8 cellular contexts compared by ENCODE assay signal in the genomic region with DNA sequence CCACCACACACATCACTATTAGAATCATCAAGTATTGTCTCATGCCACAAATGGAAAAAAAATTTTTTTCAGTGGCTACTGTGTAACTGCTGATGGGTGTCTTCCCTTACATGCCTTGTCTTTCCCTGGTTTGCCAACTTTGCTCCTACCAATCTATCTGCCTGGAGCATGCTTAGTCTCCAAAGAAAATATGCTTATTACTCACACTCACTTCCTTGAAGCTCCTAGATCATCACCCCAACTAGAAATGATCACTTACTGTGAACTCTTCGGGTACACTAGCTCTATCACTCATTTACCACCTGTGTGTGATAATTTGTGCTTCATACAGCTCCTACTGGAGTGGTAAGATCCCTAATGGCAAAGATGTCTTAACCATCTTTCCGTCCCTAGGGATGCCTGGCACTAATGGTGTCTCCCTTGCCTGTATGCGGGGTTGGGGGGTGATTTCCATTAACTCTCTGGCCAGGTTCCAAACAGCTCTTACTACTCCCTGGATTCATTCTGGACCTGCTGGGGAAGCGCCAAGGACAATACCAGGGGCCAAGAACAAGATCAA. TPM values are rescaled to one million over a fixed set of nuclear protein-coding genes. Genes with fewer than 3 reads are reported as not detected.
DNase-seq lines count a peak whose midpoint lies in the region; ATAC-seq and TF ChIP-seq lines count a peak whose summit lies in the region.

No MANE protein-coding gene starts in this region.

- peak; percentile 38 for DNase-seq in NCI-H345 (lab: John Stamatoyannopoulos, UW)
- no peak for DNase-seq in NCI-H345 treated with DMSO at 0.1 percent for 48 hours (lab: John Stamatoyannopoulos, UW; ENCODE audit: unreplicated experiment)
- DNase-seq in LNCaP clone FGC (ENCODE audit: low read depth), result no peak
- no peak for DNase-seq in lower lobe of right lung
- DNase-seq in transverse colon, result no peak
- no peak for DNase-seq in NCI-H2196 (lab: John Stamatoyannopoulos, UW; ENCODE audit: unreplicated experiment)
- no peak for DNase-seq in midbrain (lab: John Stamatoyannopoulos, UW)

- in situ Hi-C loops in transverse colon (cut with MboI; ENCODE audit: low pct_ligation_motif_present in 1 of 4, low pct_unique_long_range_greater_than_20kb in 1 of 4, low sequenced_read_pairs in 3 of 4), result no loop called here

- TF ChIP-seq POLR2A in transverse colon (IDR thresholded peaks at IDR 0.05), result no peak

- H3K27ac ChIP-seq in lower lobe of right lung (peak overlapping the region; percentile 75), transverse colon (peak overlapping the region; percentile 74 to 92 (median 79))

- peaks cover 53% of the 10 kb centered on the region for H3K4me1 Mint-ChIP-seq in brain

- no peaks in the 10 kb centered on the region for H3K27me3 ChIP-seq in lower lobe of right lung (ENCODE audit: low read depth)
- no peaks in the 10 kb centered on the region for H3K27me3 ChIP-seq in transverse colon

- H3K27ac Mint-ChIP-seq in brain, result peak overlapping the region; percentile 94 to 96 (median 95)

- H3K36me3 Mint-ChIP-seq in brain, result peaks cover 20% of the 10 kb centered on the region

- peaks cover 25% of the 10 kb centered on the region for H3K4me1 ChIP-seq in lower lobe of right lung
- peaks cover 0 to 25% (median 22%) of the 10 kb centered on the region in 4 donors for H3K4me1 ChIP-seq in transverse colon

- intact Hi-C loops in lower lobe of right lung (cut with DNase I) (no loop called here), transverse colon (cut with DNase I; ENCODE audit: low total_unique reads) (no loop called here)

- no peak for TF ChIP-seq CTCF in LNCaP clone FGC (IDR thresholded peaks at IDR 0.05; ENCODE audit: control insufficient read depth, extremely low read depth, insufficient read depth)
- no peak for TF ChIP-seq CTCF in brain (conservative IDR thresholded peaks at IDR 0.05)
- TF ChIP-seq CTCF in lower lobe of right lung (IDR thresholded peaks at IDR 0.05), result no peak
- TF ChIP-seq CTCF in transverse colon (IDR thresholded peaks at IDR 0.05), result no peak

- peaks cover 9% of the 10 kb centered on the region for H3K27me3 Mint-ChIP-seq in brain

- no peaks in the 10 kb centered on the region for H3K9me3 ChIP-seq in lower lobe of right lung
- no peaks in the 10 kb centered on the region for H3K9me3 ChIP-seq in transverse colon

- no peaks in the 10 kb centered on the region for H3K9me3 Mint-ChIP-seq in brain

- H3K4me3 ChIP-seq in LNCaP clone FGC (ENCODE audit: low read depth, low read length) (peak overlapping the region; percentile 92), lower lobe of right lung (peak overlapping the region; percentile 86), transverse colon (peak overlapping the region; percentile 51 to 100 (median 74))

- H3K36me3 ChIP-seq in lower lobe of right lung (peaks cover 9% of the 10 kb centered on the region), transverse colon (peaks cover 0 to 4% (median 0%) of the 10 kb centered on the region in 4 donors)

- no peak for TF ChIP-seq EP300 in transverse colon (IDR thresholded peaks at IDR 0.05; ENCODE audit: low read depth)

- ATAC-seq in lower lobe of right lung, result peak in 1 of 2 donors; percentile 18

- 3 to 11% methylated on average over 3 to 4 of the region's 4 CpGs for WGBS in transverse colon (ENCODE audit: low coverage in 1 of 2), 2 donors

- H3K4me3 Mint-ChIP-seq in brain, result peak overlapping the region; percentile 92 to 97 (median 95)

RNA-seq across cellular contexts. Expression of a gene that starts 0.8 kb away (rescaled TPM):
- polyA plus RNA-seq in brain (ENCODE audit: insufficient read depth, low read depth, low replicate concordance), result 14.5 TPM
- 13.3 TPM for total RNA-seq in lower lobe of right lung
- 10 to 100 TPM in 2 of 4 donors, 1 to 10 TPM in 2; 6.7 to 18.7 (median 10.8) TPM for total RNA-seq in transverse colon

RNA-seq across cellular contexts. Expression of a gene that starts 27.3 kb away (rescaled TPM):
- 178 TPM for polyA plus RNA-seq in brain (ENCODE audit: insufficient read depth, low read depth, low replicate concordance)
- total RNA-seq in lower lobe of right lung, result 6.7 TPM
- total RNA-seq in transverse colon, result 10 to 100 TPM in 3 of 4 donors, 1 to 10 TPM in 1; 8.1 to 58.0 (median 23.7) TPM
